ENCODE assay signal across 21 cellular contexts in the genomic region with DNA sequence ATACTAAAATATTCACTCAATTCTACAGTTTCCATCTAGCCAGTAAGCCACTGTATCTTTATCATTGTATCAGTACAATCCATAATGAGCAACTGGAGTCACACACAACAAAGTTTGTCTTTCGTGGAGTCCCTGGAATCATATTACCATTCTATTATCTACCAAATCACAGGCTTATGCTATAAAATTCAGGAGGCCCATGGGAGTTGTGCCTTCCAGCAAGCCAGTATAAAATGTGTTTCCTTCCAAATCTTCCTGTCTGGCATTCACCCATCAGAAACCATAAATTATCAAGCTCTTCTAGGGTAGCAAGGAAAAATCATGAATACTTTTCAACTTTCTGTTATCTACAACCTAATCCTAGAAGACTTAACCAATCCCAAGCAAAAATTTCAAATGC.
"Had no signal": no experiment of that assay in that cellular context is flagged by ENCODE, and none has a peak within 500 bp of the region (broad histone marks: within the 10 kb centered on the region; RNA-seq: fewer than 3 reads in every experiment).

No MANE protein-coding gene starts in this region.

- H3K4me1 ChIP-seq: gastrocnemius medialis, heart left ventricle, psoas muscle, thyroid gland, upper lobe of right lung had no signal

- H3K4me3 ChIP-seq: gastrocnemius medialis, heart left ventricle, ovary, psoas muscle, thyroid gland, upper lobe of right lung had no signal

- H3K27ac ChIP-seq: brain microvascular endothelial cell, gastrocnemius medialis, heart left ventricle, neutrophil, ovary, psoas muscle, thyroid gland, upper lobe of right lung had no signal

- H3K27me3 ChIP-seq: brain microvascular endothelial cell, gastrocnemius medialis, heart left ventricle, neutrophil, ovary, thyroid gland, upper lobe of right lung had no signal

- ATAC-seq: activated naive CD4-positive, alpha-beta T cell treated with anti-CD3 and anti-CD28 coated beads, Interleukin-2, amount 50 U/mL, for 72 hours; esophagus mucosa; gastrocnemius medialis; heart left ventricle; left cardiac atrium; psoas muscle; right cardiac atrium; upper lobe of right lung; WTC11 had no signal

- H3K36me3 ChIP-seq: brain microvascular endothelial cell, gastrocnemius medialis, heart left ventricle, neutrophil, ovary, thyroid gland, upper lobe of right lung had no signal

- H3K9me3 ChIP-seq: gastrocnemius medialis, heart left ventricle, neutrophil, ovary, psoas muscle, thyroid gland, upper lobe of right lung had no signal

- DNase-seq: activated T-cell treated with anti-CD3 and anti-CD28 coated beads, Interleukin-2, amount 50 U/mL, for 1 hour; aorta; brain microvascular endothelial cell; caudate nucleus; effector memory CD4-positive, alpha-beta T cell; gastrocnemius medialis; heart left ventricle; left cardiac atrium; ovary; psoas muscle; right cardiac atrium; stimulated activated CD4-positive, alpha-beta T cell treated with anti-CD3 and anti-CD28 coated beads, Interleukin-12 subunit alpha, Interleukin-12 subunit beta, amount 100 ng/mL, for 4 hours; stimulated activated CD4-positive, alpha-beta T cell treated with anti-CD3 and anti-CD28 coated beads, Interleukin-4, amount 100 ng/mL, for 4 hours; substantia nigra; T1000; thyroid gland; upper lobe of right lung had no signal
